8 cellular contexts compared by ENCODE assay signal in genomic region chr2:199458806-199459285, GRCh38. TPM values are rescaled to one million over a fixed set of nuclear protein-coding genes. Genes with fewer than 3 reads are reported as not detected.
DNase-seq lines count a peak whose midpoint lies in the region; ATAC-seq and TF ChIP-seq lines count a peak whose summit lies in the region.

No MANE protein-coding gene starts in this region.

- peak; percentile 37 for DNase-seq in activated CD4-positive, alpha-beta T cell treated with anti-CD3 and anti-CD28 coated beads for 48 hours
- DNase-seq in activated CD4-positive, alpha-beta T cell treated with anti-CD3 and anti-CD28 coated beads, Interleukin-2, amount 50 U/mL, for 48 hours = no peak
- DNase-seq in activated T-cell treated with anti-CD3 and anti-CD28 coated beads, Interleukin-2, amount 50 U/mL, for 48 hours = peak; percentile 59 to 68
- DNase-seq in heart right ventricle = no peak
- no peak for DNase-seq in prostate gland (ENCODE audit: low spot score)
- no peak for DNase-seq in NCI-H345 treated with DMSO at 0.1 percent for 48 hours (lab: John Stamatoyannopoulos, UW; ENCODE audit: unreplicated experiment)
- no peak for DNase-seq in retina

- TF ChIP-seq CTCF in heart right ventricle (IDR thresholded peaks at IDR 0.05) (no peak), prostate gland (IDR thresholded peaks at IDR 0.05) (no peak)

- TF ChIP-seq POLR2A in prostate gland (IDR thresholded peaks at IDR 0.05) = no peak

- intact Hi-C loops in heart right ventricle (cut with DNase I) = loop anchor here in 1 of 10 donors (10.0 kb wide), 1 partner anchor 1144 kb away; no protein-coding TSS in a partner anchor
- intact Hi-C loops in prostate gland (cut with DNase I) = no loop called here

- peaks cover 20 to 91% (median 81%) of the 10 kb centered on the region in 7 donors for H3K27me3 ChIP-seq in heart right ventricle
- no peaks in the 10 kb centered on the region for H3K27me3 ChIP-seq in prostate gland (replicated peaks; ENCODE audit: insufficient read depth)

- H3K9me3 ChIP-seq in heart right ventricle (no peaks in the 10 kb centered on the region), prostate gland (no peaks in the 10 kb centered on the region)

- H3K4me1 ChIP-seq in heart right ventricle (peaks cover 20 to 64% (median 46%) of the 10 kb centered on the region in 9 donors), prostate gland (replicated peaks) (no peaks in the 10 kb centered on the region)

- H3K36me3 ChIP-seq in heart right ventricle (no peaks in the 10 kb centered on the region), prostate gland (no peaks in the 10 kb centered on the region)

- H3K27ac ChIP-seq in heart right ventricle (peak overlapping the region in 9 of 10 donors; percentile 5 to 78 (median 64)), prostate gland (peak overlapping the region; percentile 80 to 84)

- 0 to 1% methylated on average over 50 to 56 of the region's 56 CpGs for WGBS in heart right ventricle, 2 donors
- WGBS in prostate gland = under 1% methylated on average over 23 of the region's 56 CpGs

- ATAC-seq in HG03066 (IDR thresholded peaks at IDR 0.05; ENCODE audit: low read depth, unreplicated experiment) (peak; percentile 42), heart right ventricle (peak; percentile 32 to 63 (median 38))

- H3K4me3 ChIP-seq in heart right ventricle (peak overlapping the region; percentile 61 to 99 (median 86)), prostate gland (peak overlapping the region; percentile 70 to 82)

RNA-seq across cellular contexts. Expression of gene SATB2, which starts 1.1 kb away (rescaled TPM):
- total RNA-seq in heart right ventricle (1 to 10 TPM in 4 of 10 donors, under 1 TPM in 6; 0.42 to 2.3 (median 0.89) TPM), prostate gland (10 to 100 TPM in 1 of 2 donors, 1 to 10 TPM in 1; 5.2 to 11.8 TPM)
- under 1 TPM; 0.29 to 0.59 TPM for polyA plus RNA-seq in heart right ventricle

Comparison
In these comparisons a context has a peak if more than half of its experiments do, and no peak if none do; other contexts are left out.
1. DNase-seq: peak in activated CD4-positive, alpha-beta T cell treated with anti-CD3 and anti-CD28 coated beads for 48 hours (single experiment) and activated T-cell treated with anti-CD3 and anti-CD28 coated beads, Interleukin-2, amount 50 U/mL, for 48 hours (2 of 2); none in activated CD4-positive, alpha-beta T cell treated with anti-CD3 and anti-CD28 coated beads, Interleukin-2, amount 50 U/mL, for 48 hours (0 of 2), heart right ventricle (0 of 2), prostate gland (single experiment), NCI-H345 treated with DMSO at 0.1 percent for 48 hours (single experiment) and retina (single experiment).